In the genomic region with DNA sequence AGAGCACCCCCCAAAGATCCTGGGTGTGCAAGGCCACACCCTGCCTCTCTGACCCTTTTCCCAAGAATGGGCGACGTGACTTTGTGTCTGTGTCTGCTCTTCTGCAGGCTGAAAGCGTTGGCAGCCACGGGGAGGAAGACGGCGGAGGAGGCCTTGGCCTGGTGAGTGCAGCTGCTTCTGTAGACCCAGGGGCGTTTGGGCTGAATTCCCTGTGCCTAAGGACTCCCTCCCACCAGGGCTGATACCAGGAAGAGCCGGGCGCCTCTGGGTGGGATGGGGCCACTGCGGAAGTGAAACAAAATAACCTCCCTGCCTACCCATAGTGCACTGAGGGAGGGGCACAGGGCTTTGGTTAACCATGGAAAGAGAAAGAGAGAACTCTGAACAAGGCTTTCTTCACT, we compare ENCODE assay signal across 12 cellular contexts. TPM values are rescaled to one million over a fixed set of nuclear protein-coding genes. Genes with fewer than 3 reads are reported as not detected.
DNase-seq lines count a peak whose midpoint lies in the region; ATAC-seq and TF ChIP-seq lines count a peak whose summit lies in the region.
"Had no signal": no experiment of that assay in that cellular context is flagged by ENCODE, and none has a peak within 500 bp of the region (broad histone marks: within the 10 kb centered on the region; RNA-seq: fewer than 3 reads in every experiment).

No MANE protein-coding gene starts in this region.

- H3K79me2 ChIP-seq in Loucy (ENCODE audit: insufficient read depth, low read length): peaks cover 52% of the 10 kb centered on the region

- H4K20me1 ChIP-seq in Loucy (ENCODE audit: insufficient read depth, low read length, poor library complexity, severe bottlenecking): no peaks in the 10 kb centered on the region

- H3K9me3 ChIP-seq in Loucy (ENCODE audit: insufficient read depth, low read depth, low read length): no peaks in the 10 kb centered on the region
- H3K9me3 ChIP-seq: thyroid gland had no signal

- peak overlapping the region; percentile 79 for H3K9ac ChIP-seq in Loucy (ENCODE audit: low read depth, low read length, poor library complexity, severe bottlenecking)

- H3K4me1 ChIP-seq in Loucy (ENCODE audit: insufficient read depth, low read length, poor library complexity, severe bottlenecking): peaks cover 73% of the 10 kb centered on the region
- H3K4me1 ChIP-seq: foreskin keratinocyte, SJSA1, thyroid gland had no signal

- intact Hi-C loops in head of caudate nucleus (cut with DNase I): no loop called here

- ATAC-seq in activated naive CD8-positive, alpha-beta T cell treated with anti-CD3 and anti-CD28 coated beads, Interleukin-2, amount 50 U/mL, for 24 hours: peak; percentile 70
- no peak for ATAC-seq in HG03565 (IDR thresholded peaks at IDR 0.05; ENCODE audit: unreplicated experiment)
- ATAC-seq: foreskin keratinocyte had no signal

- TF ChIP-seq CTCF in Loucy (conservative IDR thresholded peaks at IDR 0.05; ENCODE audit: low read length) (no peak), chondrocyte (IDR thresholded peaks at IDR 0.05) (no peak)

- H3K36me3 Mint-ChIP-seq in activated naive CD8-positive, alpha-beta T cell treated with anti-CD3 and anti-CD28 coated beads, Interleukin-2, amount 50 U/mL, for 24 hours (ENCODE audit: low read depth): peaks cover 60% of the 10 kb centered on the region
- no peaks in the 10 kb centered on the region for H3K36me3 Mint-ChIP-seq in chondrocyte (ENCODE audit: low read depth)

- peaks cover 8% of the 10 kb centered on the region; the same call in 1 of the 2 replicates for H3F3A ChIP-seq in Loucy (ENCODE audit: low read depth)

- H3K4me3 ChIP-seq in Loucy (ENCODE audit: low read length, poor library complexity, severe bottlenecking): peak overlapping the region; percentile 71
- H3K4me3 ChIP-seq: SJSA1, thyroid gland had no signal

- H3K4me2 ChIP-seq in Loucy (ENCODE audit: low read depth, low read length, poor library complexity, severe bottlenecking): peak overlapping the region; percentile 73

- peaks cover 10% of the 10 kb centered on the region for H3K9me3 Mint-ChIP-seq in activated naive CD8-positive, alpha-beta T cell treated with anti-CD3 and anti-CD28 coated beads, Interleukin-2, amount 50 U/mL, for 24 hours
- H3K9me3 Mint-ChIP-seq in chondrocyte (ENCODE audit: low read depth): no peaks in the 10 kb centered on the region

- H3K27ac Mint-ChIP-seq in activated naive CD8-positive, alpha-beta T cell treated with anti-CD3 and anti-CD28 coated beads, Interleukin-2, amount 50 U/mL, for 24 hours: peak overlapping the region; percentile 97
- no peak overlapping the region for H3K27ac Mint-ChIP-seq in chondrocyte (ENCODE audit: unreplicated experiment)

- peaks cover 60% of the 10 kb centered on the region for H3K4me1 Mint-ChIP-seq in activated naive CD8-positive, alpha-beta T cell treated with anti-CD3 and anti-CD28 coated beads, Interleukin-2, amount 50 U/mL, for 24 hours
- H3K4me1 Mint-ChIP-seq in chondrocyte (ENCODE audit: low read depth): peaks cover 15% of the 10 kb centered on the region

- no peaks in the 10 kb centered on the region for H3K27me3 ChIP-seq in Loucy (ENCODE audit: insufficient read depth, low read length, poor library complexity, severe bottlenecking)
- H3K27me3 ChIP-seq: SJSA1, thyroid gland had no signal

- peak; percentile 69 for DNase-seq in activated CD4-positive, alpha-beta T cell treated with anti-CD3 and anti-CD28 coated beads for 48 hours
- peak; percentile 72 for DNase-seq in activated naive CD8-positive, alpha-beta T cell treated with anti-CD3 and anti-CD28 coated beads, Interleukin-2, amount 50 U/mL, for 24 hours
- DNase-seq in stimulated activated CD4-positive, alpha-beta T cell treated with anti-CD3 and anti-CD28 coated beads, Interleukin-4, amount 100 ng/mL, for 1 hour: peak; percentile 50
- DNase-seq in EL (no peak), chondrocyte (ENCODE audit: low spot score) (no peak), head of caudate nucleus (no peak)
- DNase-seq: foreskin keratinocyte, NCI-H510A, thyroid gland had no signal

- no peak overlapping the region for H2AFZ ChIP-seq in Loucy (ENCODE audit: low read length)

- peaks cover 14% of the 10 kb centered on the region; the same call in 1 of the 2 replicates for H3K36me3 ChIP-seq in Loucy (ENCODE audit: insufficient read depth, low read length)
- H3K36me3 ChIP-seq: SJSA1, thyroid gland had no signal

- H3K4me3 Mint-ChIP-seq in activated naive CD8-positive, alpha-beta T cell treated with anti-CD3 and anti-CD28 coated beads, Interleukin-2, amount 50 U/mL, for 24 hours: peak overlapping the region; percentile 98
- H3K4me3 Mint-ChIP-seq in chondrocyte (ENCODE audit: unreplicated experiment): no peak overlapping the region

- H3K9me2 ChIP-seq in Loucy (replicated peaks; ENCODE audit: low read depth, low read length): no peaks in the 10 kb centered on the region

- no peaks in the 10 kb centered on the region for H3K27me3 Mint-ChIP-seq in activated naive CD8-positive, alpha-beta T cell treated with anti-CD3 and anti-CD28 coated beads, Interleukin-2, amount 50 U/mL, for 24 hours
- H3K27me3 Mint-ChIP-seq in chondrocyte (ENCODE audit: low read depth): peaks cover 2% of the 10 kb centered on the region

RNA-seq across cellular contexts. Expression of a gene that starts 2.5 kb away (rescaled TPM):
- total RNA-seq in chondrocyte: not detected in 3 replicates
- total RNA-seq: foreskin keratinocyte, SJSA1 had no signal

RNA-seq across cellular contexts. Expression of a gene that starts 10.3 kb away (rescaled TPM):
- 0.22 TPM in 1 of 3 replicates, not detected in the others for total RNA-seq in chondrocyte
- total RNA-seq: foreskin keratinocyte had no signal

RNA-seq across cellular contexts. Expression of a gene that starts 39.9 kb away (rescaled TPM):
- total RNA-seq in chondrocyte: not detected in 3 replicates
- total RNA-seq: foreskin keratinocyte, SJSA1, thyroid gland had no signal

RNA-seq across cellular contexts. Expression of a gene that starts 55.4 kb away (rescaled TPM):
- total RNA-seq in chondrocyte: not detected in 3 replicates
- total RNA-seq: foreskin keratinocyte, SJSA1 had no signal

Comparison
In these comparisons a context has a peak if more than half of its experiments do, and no peak if none do; other contexts are left out.
1. DNase-seq: peak in activated CD4-positive, alpha-beta T cell treated with anti-CD3 and anti-CD28 coated beads for 48 hours (single experiment), activated naive CD8-positive, alpha-beta T cell treated with anti-CD3 and anti-CD28 coated beads, Interleukin-2, amount 50 U/mL, for 24 hours (single experiment) and stimulated activated CD4-positive, alpha-beta T cell treated with anti-CD3 and anti-CD28 coated beads, Interleukin-4, amount 100 ng/mL, for 1 hour (single experiment); none in EL (single experiment), chondrocyte (single experiment) and head of caudate nucleus (0 of 42).